Comparison of ENCODE assay signal across 16 cellular contexts in genomic region chr2:46462936-46463335, GRCh38. TPM values are rescaled to one million over a fixed set of nuclear protein-coding genes. Genes with fewer than 3 reads are reported as not detected.
"Had no signal": no experiment of that assay in that cellular context is flagged by ENCODE, and none has a peak within 500 bp of the region (broad histone marks: within the 10 kb centered on the region; RNA-seq: fewer than 3 reads in every experiment).

No MANE protein-coding gene starts in this region.

- H3K27me3 Mint-ChIP-seq: activated CD4-positive, alpha-beta T cell treated with anti-CD3 and anti-CD28 coated beads, Interleukin-2, amount 10 ng/mL, durations not matched to agents 7 days and 5 days; activated naive CD4-positive, alpha-beta T cell treated with anti-CD3 and anti-CD28 coated beads, Interleukin-2, amount 50 U/mL, for 24 hours; brain; stimulated activated naive CD8-positive, alpha-beta T cell treated with anti-CD3 and anti-CD28 coated beads, Interleukin-15, amount 100 ng/mL, for 72 hours had no signal

- H3K9ac ChIP-seq: neural progenitor cell had no signal

- H3K4me2 ChIP-seq: neural progenitor cell had no signal

- H3K36me3 Mint-ChIP-seq: activated naive CD4-positive, alpha-beta T cell treated with anti-CD3 and anti-CD28 coated beads, Interleukin-2, amount 50 U/mL, for 24 hours; brain; neural progenitor cell had no signal

- H3K9me3 Mint-ChIP-seq: activated CD4-positive, alpha-beta T cell treated with anti-CD3 and anti-CD28 coated beads, Interleukin-2, amount 10 ng/mL, durations not matched to agents 7 days and 5 days; activated naive CD4-positive, alpha-beta T cell treated with anti-CD3 and anti-CD28 coated beads, Interleukin-2, amount 50 U/mL, for 24 hours; activated T-helper 2 cell treated with anti-CD3 and anti-CD28 coated beads, Interferon-gamma antibody, Interleukin-2, Interleukin-4, amounts not matched to agents 10 μg/mL and 5 μg/mL and 100 μg/mL, durations not matched to agents 14 hours and 24 hours and 36 hours; brain; neural progenitor cell; stimulated activated naive CD8-positive, alpha-beta T cell treated with anti-CD3 and anti-CD28 coated beads, Interleukin-15, amount 100 ng/mL, for 72 hours had no signal

- H3K27ac ChIP-seq: esophagus squamous epithelium, neural progenitor cell, pancreas had no signal

- DNase-seq: activated CD4-positive, alpha-beta T cell treated with anti-CD3 and anti-CD28 coated beads, Interleukin-2, amount 10 ng/mL, durations not matched to agents 7 days and 5 days; activated CD4-positive, CD25-positive, alpha-beta regulatory T cell; activated T-cell treated with anti-CD3 and anti-CD28 coated beads for 4 hours; amniotic stem cell; esophagus squamous epithelium; stimulated activated CD4-positive, alpha-beta T cell treated with anti-CD3 and anti-CD28 coated beads, Interleukin-4, amount 100 ng/mL, for 4 hours; stimulated activated naive CD8-positive, alpha-beta T cell treated with anti-CD3 and anti-CD28 coated beads, Interleukin-15, amount 100 ng/mL, for 72 hours; T-helper 2 cell had no signal

- H2AFZ ChIP-seq: neural progenitor cell had no signal

- H3K36me3 ChIP-seq: esophagus squamous epithelium, neural progenitor cell, pancreas had no signal

- H3K4me1 ChIP-seq: neural progenitor cell had no signal

- H3K27me3 ChIP-seq: esophagus squamous epithelium, neural progenitor cell, pancreas had no signal

- H3K4me3 ChIP-seq: esophagus squamous epithelium, neural progenitor cell, pancreas, skin epidermis had no signal

- H3K4me3 Mint-ChIP-seq: activated CD4-positive, alpha-beta T cell treated with anti-CD3 and anti-CD28 coated beads, Interleukin-2, amount 10 ng/mL, durations not matched to agents 7 days and 5 days; activated naive CD4-positive, alpha-beta T cell treated with anti-CD3 and anti-CD28 coated beads, Interleukin-2, amount 50 U/mL, for 24 hours; brain; neural progenitor cell; stimulated activated naive CD8-positive, alpha-beta T cell treated with anti-CD3 and anti-CD28 coated beads, Interleukin-15, amount 100 ng/mL, for 72 hours had no signal

- ATAC-seq: pancreas; stimulated activated naive CD8-positive, alpha-beta T cell treated with anti-CD3 and anti-CD28 coated beads, Interleukin-15, amount 100 ng/mL, for 72 hours had no signal

- H3K27ac Mint-ChIP-seq: activated CD4-positive, alpha-beta T cell treated with anti-CD3 and anti-CD28 coated beads, Interleukin-2, amount 10 ng/mL, durations not matched to agents 7 days and 5 days; activated naive CD4-positive, alpha-beta T cell treated with anti-CD3 and anti-CD28 coated beads, Interleukin-2, amount 50 U/mL, for 24 hours; activated T-helper 2 cell treated with anti-CD3 and anti-CD28 coated beads, Interferon-gamma antibody, Interleukin-2, Interleukin-4, amounts not matched to agents 10 μg/mL and 5 μg/mL and 100 μg/mL, durations not matched to agents 14 hours and 24 hours and 36 hours; brain; neural progenitor cell; stimulated activated naive CD8-positive, alpha-beta T cell treated with anti-CD3 and anti-CD28 coated beads, Interleukin-15, amount 100 ng/mL, for 72 hours had no signal

- H3K9me3 ChIP-seq: esophagus squamous epithelium, pancreas had no signal

RNA-seq across cellular contexts. Expression of gene TMEM247, which starts 16.4 kb away (rescaled TPM):
- polyA plus RNA-seq: pancreas, thymus, urinary bladder had no signal
